Comparison of ENCODE assay signal across 8 cellular contexts in genomic region chr4:22389240-22389871, GRCh38.
A peak's percentile ranks its signal among the peaks of the same experiment; 100 is the strongest.
DNase-seq lines count a peak whose midpoint lies in the region; ATAC-seq and TF ChIP-seq lines count a peak whose summit lies in the region.

No MANE protein-coding gene starts in this region.

- H3K4me3 ChIP-seq in WI38 (ENCODE audit: low read depth, low read length), result no peak overlapping the region

- DNase-seq in activated T-cell treated with anti-CD3 and anti-CD28 coated beads, Interleukin-2, amount 50 U/mL, for 24 hours, result peak; percentile 31
- DNase-seq in activated T-cell treated with anti-CD3 and anti-CD28 coated beads for 4 hours (no peak), NCI-H2029 (lab: John Stamatoyannopoulos, UW) (peak; percentile 2), fibroblast of gingiva (ENCODE audit: low read depth) (peak; percentile 75), nephron progenitor cell (peak; percentile 49), NCI-H1436 treated with DMSO at 0.1 percent for 48 hours (lab: John Stamatoyannopoulos, UW) (no peak)

- no peak overlapping the region for H3K4me3 Mint-ChIP-seq in activated T-cell treated with anti-CD3 and anti-CD28 coated beads, Interleukin-2, amount 50 U/mL, for 24 hours
- H3K4me3 Mint-ChIP-seq in nephron progenitor cell, result no peak overlapping the region

- H3K36me3 Mint-ChIP-seq in activated T-cell treated with anti-CD3 and anti-CD28 coated beads, Interleukin-2, amount 50 U/mL, for 24 hours (ENCODE audit: low read depth), result peaks cover 20% of the 10 kb centered on the region
- peaks cover 35% of the 10 kb centered on the region for H3K36me3 Mint-ChIP-seq in nephron progenitor cell (ENCODE audit: low read depth)

- TF ChIP-seq CTCF in WI38 (IDR thresholded peaks at IDR 0.05; ENCODE audit: low read depth, low read length) (peak; percentile 66), nephron progenitor cell (IDR thresholded peaks at IDR 0.05) (peak; percentile 80)

- peaks cover 17% of the 10 kb centered on the region for H3K4me1 Mint-ChIP-seq in activated T-cell treated with anti-CD3 and anti-CD28 coated beads, Interleukin-2, amount 50 U/mL, for 24 hours (ENCODE audit: low read depth)
- H3K4me1 Mint-ChIP-seq in nephron progenitor cell, result no peaks in the 10 kb centered on the region

- H3K9me3 Mint-ChIP-seq in activated T-cell treated with anti-CD3 and anti-CD28 coated beads, Interleukin-2, amount 50 U/mL, for 24 hours, result no peaks in the 10 kb centered on the region
- no peaks in the 10 kb centered on the region for H3K9me3 Mint-ChIP-seq in nephron progenitor cell

- peak; percentile 65 for ATAC-seq in HG02588 (IDR thresholded peaks at IDR 0.05; ENCODE audit: unreplicated experiment)

- no peaks in the 10 kb centered on the region for H3K27me3 Mint-ChIP-seq in activated T-cell treated with anti-CD3 and anti-CD28 coated beads, Interleukin-2, amount 50 U/mL, for 24 hours
- no peaks in the 10 kb centered on the region for H3K27me3 Mint-ChIP-seq in nephron progenitor cell (ENCODE audit: low read depth, poor library complexity)

- H3K27ac Mint-ChIP-seq in activated T-cell treated with anti-CD3 and anti-CD28 coated beads, Interleukin-2, amount 50 U/mL, for 24 hours, result no peak overlapping the region
- H3K27ac Mint-ChIP-seq in nephron progenitor cell, result no peak overlapping the region

Comparison
In these comparisons a context has a peak if more than half of its experiments do, and no peak if none do; other contexts are left out.
1. DNase-seq: peak in activated T-cell treated with anti-CD3 and anti-CD28 coated beads, Interleukin-2, amount 50 U/mL, for 24 hours (single experiment), NCI-H2029 (single experiment), fibroblast of gingiva (single experiment) and nephron progenitor cell (single experiment); none in activated T-cell treated with anti-CD3 and anti-CD28 coated beads for 4 hours (single experiment) and NCI-H1436 treated with DMSO at 0.1 percent for 48 hours (single experiment).